Comparison of ENCODE assay signal across 1 cellular context in genomic region chr4:79609853-79610252, GRCh38.
TF ChIP-seq lines count a peak whose summit lies in the region.

No MANE protein-coding gene starts in this region.

TF ChIP-seq in K562, 482 proteins besides CTCF, POLR2A, EP300 and RAD21 (continued from another document):
- TF ChIP-seq ZEB2 (IDR thresholded peaks at IDR 0.05) (no peak), ZKSCAN1 (IDR thresholded peaks at IDR 0.05; ENCODE audit: low read depth, low read length) (no peak)
